17 cellular contexts compared by ENCODE assay signal in genomic region chrX:21963736-21964135, GRCh38. TPM values are rescaled to one million over a fixed set of nuclear protein-coding genes. Genes with fewer than 3 reads are reported as not detected.
DNase-seq lines count a peak whose midpoint lies in the region; ATAC-seq and TF ChIP-seq lines count a peak whose summit lies in the region.
"Had no signal": no experiment of that assay in that cellular context is flagged by ENCODE, and none has a peak within 500 bp of the region (broad histone marks: within the 10 kb centered on the region; RNA-seq: fewer than 3 reads in every experiment).

No MANE protein-coding gene starts in this region.

- no peak for TF ChIP-seq POLR2A in gastroesophageal sphincter (IDR thresholded peaks at IDR 0.05)

- H3K9me3 ChIP-seq in gastroesophageal sphincter (no peaks in the 10 kb centered on the region), psoas muscle (no peaks in the 10 kb centered on the region)
- H3K9me3 ChIP-seq: esophagus squamous epithelium, pancreas had no signal

- H3K36me3 ChIP-seq in gastroesophageal sphincter (peaks cover 0 to 13% of the 10 kb centered on the region in 2 donors), psoas muscle (ENCODE audit: insufficient read depth in 1 of 2, low read depth in 1 of 2) (peaks cover 0 to under 1% of the 10 kb centered on the region in 2 donors)
- H3K36me3 ChIP-seq: pancreas had no signal

- CTCF ChIA-PET in WTC11 (lab: Charles Lee), result no interaction called here

- TF ChIP-seq CTCF in WTC11 (IDR thresholded peaks at IDR 0.05), result no peak
- TF ChIP-seq CTCF in gastroesophageal sphincter (IDR thresholded peaks at IDR 0.05), result no peak
- no peak for TF ChIP-seq CTCF in psoas muscle (IDR thresholded peaks at IDR 0.05)

- no peaks in the 10 kb centered on the region for H3K9me3 Mint-ChIP-seq in WTC11
- H3K9me3 Mint-ChIP-seq: activated T-cell treated with anti-CD3 and anti-CD28 coated beads, Interleukin-2, amount 50 U/mL, for 24 hours had no signal

- 0 out of 2 replicates have a peak overlapping the region, but pooled peaks have one; percentile 45 for H3K27ac Mint-ChIP-seq in WTC11
- H3K27ac Mint-ChIP-seq: activated T-cell treated with anti-CD3 and anti-CD28 coated beads, Interleukin-2, amount 50 U/mL, for 24 hours; IgD-negative memory B cell had no signal

- no peaks in the 10 kb centered on the region for H3K36me3 Mint-ChIP-seq in WTC11
- H3K36me3 Mint-ChIP-seq: IgD-negative memory B cell had no signal

- POLR2A ChIA-PET in WTC11 (lab: Charles Lee), result no interaction called here

- H3K27me3 ChIP-seq in gastroesophageal sphincter (no peaks in the 10 kb centered on the region), psoas muscle (ENCODE audit: insufficient read depth in 3 of 3, low read length in 2 of 3) (no peaks in the 10 kb centered on the region)
- H3K27me3 ChIP-seq: esophagus squamous epithelium, pancreas had no signal

- H3K4me3 ChIP-seq in gastroesophageal sphincter (no peak overlapping the region), psoas muscle (no peak overlapping the region)
- H3K4me3 ChIP-seq: esophagus squamous epithelium, pancreas had no signal

- H3K27ac ChIP-seq in gastroesophageal sphincter (peak overlapping the region in 3 of 4 donors; percentile 1 to 43 (median 19)), psoas muscle (no peak overlapping the region)
- H3K27ac ChIP-seq: esophagus squamous epithelium, pancreas had no signal

- no peak for ATAC-seq in WTC11
- peak; percentile 61 for ATAC-seq in gastroesophageal sphincter
- peak in 3 of 4 donors; percentile 40 to 73 (median 48) for ATAC-seq in psoas muscle
- no peak for ATAC-seq in HG03442 (IDR thresholded peaks at IDR 0.05; ENCODE audit: unreplicated experiment)

- no peaks in the 10 kb centered on the region for H3K27me3 Mint-ChIP-seq in WTC11 (ENCODE audit: low read depth)

- no CpG with 5 or more reads among the region's 3 CpGs for WGBS in gastroesophageal sphincter (ENCODE audit: low coverage in 1 of 2), 2 donors
- WGBS in psoas muscle, 3 donors, result 64 to 78% (median 71%) methylated on average over 3 of the region's 3 CpGs

- H3K4me1 ChIP-seq in gastroesophageal sphincter, result peaks cover 0 to 67% (median 0%) of the 10 kb centered on the region in 3 donors
- H3K4me1 ChIP-seq in psoas muscle, result no peaks in the 10 kb centered on the region

- peak; percentile 54 for DNase-seq in EH (ENCODE audit: low read depth)
- DNase-seq in WTC11 (ENCODE audit: low spot score), result no peak
- DNase-seq in psoas muscle, result no peak
- DNase-seq in stimulated activated CD4-positive, alpha-beta T cell treated with anti-CD3 and anti-CD28 coated beads, Interleukin-4, amount 100 ng/mL, for 24 hours, result no peak
- DNase-seq in activated CD4-positive, CD25-positive, alpha-beta regulatory T cell treated with anti-CD3 and anti-CD28 coated beads, Interleukin-2, amount 50 U/mL, for 72 hours, result no peak
- DNase-seq in Kasumi-1 (lab: John Stamatoyannopoulos, UW), result no peak
- DNase-seq: activated CD4-positive, alpha-beta T cell treated with anti-CD3 and anti-CD28 coated beads for 4 hours; activated T-cell treated with anti-CD3 and anti-CD28 coated beads, Interleukin-2, amount 50 U/mL, for 24 hours; cortex of kidney; esophagus squamous epithelium; NCI-H1105 treated with DMSO at 0.1 percent for 48 hours; NCI-H446 treated with DMSO at 0.1 percent for 48 hours; pancreas; PC-3 had no signal

- peaks cover 35% of the 10 kb centered on the region for H3K4me1 Mint-ChIP-seq in WTC11

- H3K4me3 Mint-ChIP-seq in WTC11, result no peak overlapping the region
- H3K4me3 Mint-ChIP-seq: activated T-cell treated with anti-CD3 and anti-CD28 coated beads, Interleukin-2, amount 50 U/mL, for 24 hours; IgD-negative memory B cell had no signal

- no peak for TF ChIP-seq EP300 in gastroesophageal sphincter (IDR thresholded peaks at IDR 0.05)

- intact Hi-C loops in psoas muscle (cut with DNase I), result no loop called here

TF ChIP-seq in WTC11, 78 proteins besides CTCF, POLR2A, EP300 and RAD21:
- TF ChIP-seq TCF7 (CRISPR knock-in tag; IDR thresholded peaks at IDR 0.05; ENCODE audit: low read depth) (no peak), SOX15 (CRISPR knock-in tag; IDR thresholded peaks at IDR 0.05) (no peak), E2F5 (CRISPR knock-in tag; IDR thresholded peaks at IDR 0.05) (no peak), SMAD3 (CRISPR knock-in tag; IDR thresholded peaks at IDR 0.05; ENCODE audit: borderline replicate concordance) (no peak), NFYB (CRISPR knock-in tag; conservative IDR thresholded peaks at IDR 0.05; ENCODE audit: low read depth) (no peak), RORB (CRISPR knock-in tag; IDR thresholded peaks at IDR 0.05) (no peak), USF2 (CRISPR knock-in tag; IDR thresholded peaks at IDR 0.05) (no peak), ATF1 (CRISPR knock-in tag; IDR thresholded peaks at IDR 0.05) (no peak), RELA (CRISPR knock-in tag; IDR thresholded peaks at IDR 0.05; ENCODE audit: borderline replicate concordance) (no peak), ESRRA (CRISPR knock-in tag; IDR thresholded peaks at IDR 0.05; ENCODE audit: borderline replicate concordance) (no peak), MLX (CRISPR knock-in tag; IDR thresholded peaks at IDR 0.05) (no peak), ZBTB43 (CRISPR knock-in tag; IDR thresholded peaks at IDR 0.05) (no peak), ZNF263 (CRISPR knock-in tag; IDR thresholded peaks at IDR 0.05; ENCODE audit: low read depth) (no peak), KAT7 (CRISPR knock-in tag; IDR thresholded peaks at IDR 0.05; ENCODE audit: borderline replicate concordance) (no peak), ZBTB21 (CRISPR knock-in tag; IDR thresholded peaks at IDR 0.05; ENCODE audit: borderline replicate concordance) (no peak), NFE2L1 (CRISPR knock-in tag; IDR thresholded peaks at IDR 0.05) (no peak), ZNF671 (CRISPR knock-in tag; IDR thresholded peaks at IDR 0.05) (no peak)
- TF ChIP-seq, protein P1, sequence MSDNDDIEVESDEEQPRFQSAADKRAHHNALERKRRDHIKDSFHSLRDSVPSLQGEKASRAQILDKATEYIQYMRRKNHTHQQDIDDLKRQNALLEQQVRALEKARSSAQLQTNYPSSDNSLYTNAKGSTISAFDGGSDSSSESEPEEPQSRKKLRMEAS (CRISPR knock-in tag; IDR thresholded peaks at IDR 0.05), result no peak
- TF ChIP-seq, protein P2, sequence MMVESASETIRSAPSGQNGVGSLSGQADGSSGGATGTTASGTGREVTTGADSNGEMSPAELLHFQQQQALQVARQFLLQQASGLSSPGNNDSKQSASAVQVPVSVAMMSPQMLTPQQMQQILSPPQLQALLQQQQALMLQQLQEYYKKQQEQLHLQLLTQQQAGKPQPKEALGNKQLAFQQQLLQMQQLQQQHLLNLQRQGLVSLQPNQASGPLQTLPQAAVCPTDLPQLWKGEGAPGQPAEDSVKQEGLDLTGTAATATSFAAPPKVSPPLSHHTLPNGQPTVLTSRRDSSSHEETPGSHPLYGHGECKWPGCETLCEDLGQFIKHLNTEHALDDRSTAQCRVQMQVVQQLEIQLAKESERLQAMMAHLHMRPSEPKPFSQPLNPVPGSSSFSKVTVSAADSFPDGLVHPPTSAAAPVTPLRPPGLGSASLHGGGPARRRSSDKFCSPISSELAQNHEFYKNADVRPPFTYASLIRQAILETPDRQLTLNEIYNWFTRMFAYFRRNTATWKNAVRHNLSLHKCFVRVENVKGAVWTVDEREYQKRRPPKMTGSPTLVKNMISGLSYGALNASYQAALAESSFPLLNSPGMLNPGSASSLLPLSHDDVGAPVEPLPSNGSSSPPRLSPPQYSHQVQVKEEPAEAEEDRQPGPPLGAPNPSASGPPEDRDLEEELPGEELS (CRISPR knock-in tag; IDR thresholded peaks at IDR 0.05), result no peak

RNA-seq across cellular contexts. Expression of gene SMS, which starts 23.2 kb away (rescaled TPM):
- total RNA-seq in WTC11 (2021), result 170 to 173 TPM (median 172 TPM) in 3 replicates
- total RNA-seq in gastroesophageal sphincter, result 10 to 100 TPM; 77.7 to 85.5 (median 83.6) TPM
- 10 to 100 TPM; 18.6 to 52.9 (median 33.6) TPM for total RNA-seq in psoas muscle
- 10 to 100 TPM; 28.9 to 50.3 (median 45.3) TPM for polyA plus RNA-seq in psoas muscle

Comparison
In these comparisons a context has a peak if more than half of its experiments do, and no peak if none do; other contexts are left out.
1. ATAC-seq: peak in gastroesophageal sphincter (single experiment) and psoas muscle (3 of 4); none in WTC11 (single experiment) and HG03442 (single experiment).